Comparison of ENCODE assay signal across 16 cellular contexts in genomic region chr16:66832190-66832589, GRCh38. TPM values are rescaled to one million over a fixed set of nuclear protein-coding genes. Genes with fewer than 3 reads are reported as not detected.
"Had no signal": no experiment of that assay in that cellular context is flagged by ENCODE, and none has a peak within 500 bp of the region (broad histone marks: within the 10 kb centered on the region; RNA-seq: fewer than 3 reads in every experiment).

No MANE protein-coding gene starts in this region.

- H3K27ac Mint-ChIP-seq: activated B cell treated with CpG ODN at 0.5 μM for 24 hours; memory B cell; stimulated activated memory B cell treated with anti-CD40 and anti-IgM and Interleukin-4, amounts not matched to agents 10 μg/mL and 1 μg/mL and 100 μg/mL, for 72 hours; T-helper 1 cell treated with Interleukin-12 subunit alpha and Interleukin-12 subunit beta and Interleukin-4 antibody, amounts not matched to agents 30 μg/mL and 1 μg/mL, for 36 hours had no signal

- H3K4me3 ChIP-seq: esophagus muscularis mucosa, left ventricle myocardium inferior, ovary, uterus had no signal

- H3K4me3 Mint-ChIP-seq: activated B cell treated with CpG ODN at 0.5 μM for 24 hours; T-helper 1 cell treated with Interleukin-12 subunit alpha and Interleukin-12 subunit beta and Interleukin-4 antibody, amounts not matched to agents 30 μg/mL and 1 μg/mL, for 36 hours had no signal

- H3K27me3 ChIP-seq: esophagus muscularis mucosa, ovary, uterus had no signal

- DNase-seq: activated B cell treated with CpG ODN at 0.5 μM for 24 hours; activated T-cell treated with anti-CD3 and anti-CD28 coated beads, Interleukin-2, amount 50 U/mL, for 72 hours; aorta; cortex of kidney; effector CD4-positive, alpha-beta T cell; hippocampal formation; kidney; left ventricle myocardium inferior; ovary; uterus had no signal

- H3K27ac ChIP-seq: esophagus muscularis mucosa, left ventricle myocardium inferior, ovary, uterus had no signal

- H3K36me3 Mint-ChIP-seq: memory B cell had no signal

- ATAC-seq: stimulated activated memory B cell treated with anti-CD40 and anti-IgM and Interleukin-4, amounts not matched to agents 10 μg/mL and 1 μg/mL and 100 μg/mL, for 72 hours had no signal

- H3K9me3 Mint-ChIP-seq: activated B cell treated with CpG ODN at 0.5 μM for 24 hours; activated T-cell treated with anti-CD3 and anti-CD28 coated beads, Interleukin-2, amount 50 U/mL, for 72 hours; memory B cell; stimulated activated memory B cell treated with anti-CD40 and anti-IgM and Interleukin-4, amounts not matched to agents 10 μg/mL and 1 μg/mL and 100 μg/mL, for 72 hours; T-helper 1 cell treated with Interleukin-12 subunit alpha and Interleukin-12 subunit beta and Interleukin-4 antibody, amounts not matched to agents 30 μg/mL and 1 μg/mL, for 36 hours had no signal

- H3K36me3 ChIP-seq: ovary, uterus had no signal

- H3K9me3 ChIP-seq: esophagus muscularis mucosa, left ventricle myocardium inferior, ovary, uterus had no signal

- H3K27me3 Mint-ChIP-seq: stimulated activated memory B cell treated with anti-CD40 and anti-IgM and Interleukin-4, amounts not matched to agents 10 μg/mL and 1 μg/mL and 100 μg/mL, for 72 hours had no signal

RNA-seq across cellular contexts. Expression of gene CA7, which starts 12.0 kb away (rescaled TPM):
- total RNA-seq: activated B cell treated with CpG ODN at 0.5 μM for 24 hours; activated T-cell treated with anti-CD3 and anti-CD28 coated beads, Interleukin-2, amount 50 U/mL, for 72 hours; aorta; glomerular endothelial cell; kidney; left ventricle myocardium inferior; ovary; uterus had no signal
- polyA plus RNA-seq: neural cell, ovary had no signal

RNA-seq across cellular contexts. Expression of gene TERB1, which starts 30.8 kb away (rescaled TPM):
- total RNA-seq: activated B cell treated with CpG ODN at 0.5 μM for 24 hours, aorta, esophagus muscularis mucosa, glomerular endothelial cell, left ventricle myocardium inferior had no signal
- polyA plus RNA-seq: aorta had no signal
